22 cellular contexts compared by ENCODE assay signal in genomic region chr5:6719417-6719816, GRCh38. TPM values are rescaled to one million over a fixed set of nuclear protein-coding genes. Genes with fewer than 3 reads are reported as not detected.
A peak's percentile ranks its signal among the peaks of the same experiment; 100 is the strongest.
DNase-seq lines count a peak whose midpoint lies in the region; ATAC-seq and TF ChIP-seq lines count a peak whose summit lies in the region.
"Had no signal": no experiment of that assay in that cellular context is flagged by ENCODE, and none has a peak within 500 bp of the region (broad histone marks: within the 10 kb centered on the region; RNA-seq: fewer than 3 reads in every experiment).

No MANE protein-coding gene starts in this region.

- H3K36me3 ChIP-seq in colonic mucosa = no peaks in the 10 kb centered on the region
- no peaks in the 10 kb centered on the region for H3K36me3 ChIP-seq in effector memory CD4-positive, alpha-beta T cell (ENCODE audit: control insufficient read depth, insufficient read depth, low read length)
- H3K36me3 ChIP-seq: breast epithelium, left ventricle myocardium inferior, Peyer's patch, upper lobe of right lung had no signal

- TF ChIP-seq CTCF in activated CD8-positive, alpha-beta T cell treated with anti-CD3 and anti-CD28 coated beads for 36 hours (IDR thresholded peaks at IDR 0.05) = no peak
- TF ChIP-seq CTCF in colonic mucosa (IDR thresholded peaks at IDR 0.05) (no peak), GM10248 (IDR thresholded peaks at IDR 0.05; ENCODE audit: control extremely low read depth, extremely low read depth, low read depth, missing control alignments) (no peak)

- ATAC-seq in activated CD8-positive, alpha-beta T cell treated with anti-CD3 and anti-CD28 coated beads, Interleukin-2, amount 10 ng/mL, durations not matched to agents 7 days and 5 days = no peak
- ATAC-seq in activated CD8-positive, alpha-beta T cell treated with anti-CD3 and anti-CD28 coated beads for 36 hours = no peak
- no peak for ATAC-seq in stimulated activated memory B cell treated with anti-CD40 and anti-IgM and Interleukin-4, amounts not matched to agents 10 μg/mL and 1 μg/mL and 100 μg/mL, for 72 hours

- no peaks in the 10 kb centered on the region for H3K9me3 Mint-ChIP-seq in activated CD8-positive, alpha-beta T cell treated with anti-CD3 and anti-CD28 coated beads, Interleukin-2, amount 10 ng/mL, durations not matched to agents 7 days and 5 days (ENCODE audit: insufficient read depth)
- no peaks in the 10 kb centered on the region for H3K9me3 Mint-ChIP-seq in activated CD8-positive, alpha-beta T cell treated with anti-CD3 and anti-CD28 coated beads for 36 hours
- H3K9me3 Mint-ChIP-seq in stimulated activated memory B cell treated with anti-CD40 and anti-IgM and Interleukin-4, amounts not matched to agents 10 μg/mL and 1 μg/mL and 100 μg/mL, for 72 hours = no peaks in the 10 kb centered on the region
- H3K9me3 Mint-ChIP-seq: activated T-helper 2 cell treated with anti-CD3 and anti-CD28 coated beads, Interferon-gamma antibody, Interleukin-2, Interleukin-4, amounts not matched to agents 10 μg/mL and 5 μg/mL and 100 μg/mL, durations not matched to agents 14 hours and 24 hours and 36 hours; dendritic cell treated with granulocyte-macrophage colony-stimulating factor and Interleukin-4, amounts not matched to agents 40 ng/mL and 50 ng/mL, for 4 days had no signal

- H3K4me3 ChIP-seq in colonic mucosa = no peak overlapping the region
- no peak overlapping the region for H3K4me3 ChIP-seq in effector memory CD4-positive, alpha-beta T cell (ENCODE audit: insufficient read depth, low read depth, low read length, poor library complexity, severe bottlenecking)
- H3K4me3 ChIP-seq: breast epithelium, heart right ventricle, left ventricle myocardium inferior, Peyer's patch, SK-N-MC, spleen, upper lobe of right lung had no signal

- H3K9ac ChIP-seq in colonic mucosa (ENCODE audit: low read depth in 2 of 2, low read length in 2 of 2) = no peak overlapping the region

- H3K27me3 Mint-ChIP-seq in activated CD8-positive, alpha-beta T cell treated with anti-CD3 and anti-CD28 coated beads, Interleukin-2, amount 10 ng/mL, durations not matched to agents 7 days and 5 days (ENCODE audit: low read depth) = no peaks in the 10 kb centered on the region
- H3K27me3 Mint-ChIP-seq in activated CD8-positive, alpha-beta T cell treated with anti-CD3 and anti-CD28 coated beads for 36 hours = no peaks in the 10 kb centered on the region
- no peaks in the 10 kb centered on the region for H3K27me3 Mint-ChIP-seq in stimulated activated memory B cell treated with anti-CD40 and anti-IgM and Interleukin-4, amounts not matched to agents 10 μg/mL and 1 μg/mL and 100 μg/mL, for 72 hours
- H3K27me3 Mint-ChIP-seq: dendritic cell treated with granulocyte-macrophage colony-stimulating factor and Interleukin-4, amounts not matched to agents 40 ng/mL and 50 ng/mL, for 4 days had no signal

- CTCF ChIA-PET in activated CD8-positive, alpha-beta T cell treated with anti-CD3 and anti-CD28 coated beads, Interleukin-2, amount 10 ng/mL, durations not matched to agents 7 days and 5 days (lab: Charles Lee) = interaction anchor here (1.1 kb wide), 1 partner anchor 26 kb away, joined by 3 read pairs; no protein-coding TSS in a partner anchor
- CTCF ChIA-PET in activated CD8-positive, alpha-beta T cell treated with anti-CD3 and anti-CD28 coated beads for 36 hours (lab: Charles Lee) = no interaction called here
- CTCF ChIA-PET in GM10248 (lab: Yijun Ruan, JAX) = interaction anchor here (1.0 kb wide), 1 partner anchor 10 kb away, joined by 3 read pairs; no protein-coding TSS in a partner anchor

- H3K27me3 ChIP-seq in colonic mucosa = no peaks in the 10 kb centered on the region
- H3K27me3 ChIP-seq in effector memory CD4-positive, alpha-beta T cell (replicated peaks; ENCODE audit: control insufficient read depth, insufficient read depth, low read length, poor library complexity, severe bottlenecking) = no peaks in the 10 kb centered on the region
- H3K27me3 ChIP-seq: BE2C, breast epithelium, heart right ventricle, Peyer's patch, spleen, upper lobe of right lung had no signal

- peaks cover 18% of the 10 kb centered on the region for H3K4me1 ChIP-seq in colonic mucosa
- peaks cover 45% of the 10 kb centered on the region for H3K4me1 ChIP-seq in effector memory CD4-positive, alpha-beta T cell (ENCODE audit: control insufficient read depth, insufficient read depth, low read length, poor library complexity, severe bottlenecking)

- H3K9me3 ChIP-seq in colonic mucosa = no peaks in the 10 kb centered on the region
- H3K9me3 ChIP-seq in effector memory CD4-positive, alpha-beta T cell (ENCODE audit: control insufficient read depth, low read length) = no peaks in the 10 kb centered on the region
- H3K9me3 ChIP-seq: BE2C, breast epithelium, heart right ventricle, left ventricle myocardium inferior, Peyer's patch, spleen, upper lobe of right lung had no signal

- no peak overlapping the region for H3K27ac Mint-ChIP-seq in activated CD8-positive, alpha-beta T cell treated with anti-CD3 and anti-CD28 coated beads, Interleukin-2, amount 10 ng/mL, durations not matched to agents 7 days and 5 days
- no peak overlapping the region for H3K27ac Mint-ChIP-seq in activated CD8-positive, alpha-beta T cell treated with anti-CD3 and anti-CD28 coated beads for 36 hours
- H3K27ac Mint-ChIP-seq in stimulated activated memory B cell treated with anti-CD40 and anti-IgM and Interleukin-4, amounts not matched to agents 10 μg/mL and 1 μg/mL and 100 μg/mL, for 72 hours = peak overlapping the region; percentile 46

- H3K4me3 Mint-ChIP-seq in activated CD8-positive, alpha-beta T cell treated with anti-CD3 and anti-CD28 coated beads, Interleukin-2, amount 10 ng/mL, durations not matched to agents 7 days and 5 days = no peak overlapping the region
- no peak overlapping the region for H3K4me3 Mint-ChIP-seq in activated CD8-positive, alpha-beta T cell treated with anti-CD3 and anti-CD28 coated beads for 36 hours
- H3K4me3 Mint-ChIP-seq in stimulated activated memory B cell treated with anti-CD40 and anti-IgM and Interleukin-4, amounts not matched to agents 10 μg/mL and 1 μg/mL and 100 μg/mL, for 72 hours = no peak overlapping the region
- H3K4me3 Mint-ChIP-seq: dendritic cell treated with granulocyte-macrophage colony-stimulating factor and Interleukin-4, amounts not matched to agents 40 ng/mL and 50 ng/mL, for 4 days had no signal

- DNase-seq in activated CD8-positive, alpha-beta T cell treated with anti-CD3 and anti-CD28 coated beads, Interleukin-2, amount 10 ng/mL, durations not matched to agents 7 days and 5 days = peak; percentile 17
- DNase-seq in activated CD8-positive, alpha-beta T cell treated with anti-CD3 and anti-CD28 coated beads for 36 hours = no peak
- DNase-seq in NAMALWA (ENCODE audit: low spot score) (peak; percentile 31), colonic mucosa (peak; percentile 11), NOMO-1 (lab: John Stamatoyannopoulos, UW; ENCODE audit: unreplicated experiment in 2 of 2) (no peak), GM10248 (ENCODE audit: extremely low spot score) (no peak)
- no peak for DNase-seq in effector memory CD4-positive, alpha-beta T cell
- DNase-seq: BE2C; heart right ventricle; KBM-7; left ventricle myocardium inferior; NCI-H187 treated with DMSO at 0.1 percent for 48 hours; spleen; stimulated activated CD4-positive, alpha-beta T cell treated with anti-CD3 and anti-CD28 coated beads, Interleukin-4, amount 100 ng/mL, for 4 hours; T-helper 9 cell had no signal

- intact Hi-C loops in activated CD8-positive, alpha-beta T cell treated with anti-CD3 and anti-CD28 coated beads for 36 hours (cut with micrococcal nuclease) = no loop called here
- intact Hi-C loops in colonic mucosa (cut with DNase I) = loop anchor here (10.0 kb wide), 1 partner anchor 1295 kb away; the partner anchor contains the start of gene ICE1

- peaks cover 83% of the 10 kb centered on the region for H3K4me1 Mint-ChIP-seq in activated CD8-positive, alpha-beta T cell treated with anti-CD3 and anti-CD28 coated beads, Interleukin-2, amount 10 ng/mL, durations not matched to agents 7 days and 5 days (ENCODE audit: low read depth)
- peaks cover 84% of the 10 kb centered on the region for H3K4me1 Mint-ChIP-seq in activated CD8-positive, alpha-beta T cell treated with anti-CD3 and anti-CD28 coated beads for 36 hours (ENCODE audit: low read depth)
- H3K4me1 Mint-ChIP-seq in stimulated activated memory B cell treated with anti-CD40 and anti-IgM and Interleukin-4, amounts not matched to agents 10 μg/mL and 1 μg/mL and 100 μg/mL, for 72 hours = peaks cover 94% of the 10 kb centered on the region

- POLR2A ChIA-PET in activated CD8-positive, alpha-beta T cell treated with anti-CD3 and anti-CD28 coated beads, Interleukin-2, amount 10 ng/mL, durations not matched to agents 7 days and 5 days (lab: Charles Lee) = no interaction called here
- POLR2A ChIA-PET in activated CD8-positive, alpha-beta T cell treated with anti-CD3 and anti-CD28 coated beads for 36 hours (lab: Charles Lee) = no interaction called here
- POLR2A ChIA-PET in GM10248 (lab: Yijun Ruan, JAX) = no interaction called here

- H3K27ac ChIP-seq in colonic mucosa = no peak overlapping the region
- H3K27ac ChIP-seq in effector memory CD4-positive, alpha-beta T cell (ENCODE audit: insufficient read depth, low read length, poor library complexity, severe bottlenecking) = no peak overlapping the region
- H3K27ac ChIP-seq: breast epithelium, Peyer's patch, SK-N-MC, upper lobe of right lung had no signal

- H3K36me3 Mint-ChIP-seq in activated CD8-positive, alpha-beta T cell treated with anti-CD3 and anti-CD28 coated beads, Interleukin-2, amount 10 ng/mL, durations not matched to agents 7 days and 5 days (ENCODE audit: low read depth) = peaks cover 71% of the 10 kb centered on the region
- peaks cover 68% of the 10 kb centered on the region for H3K36me3 Mint-ChIP-seq in activated CD8-positive, alpha-beta T cell treated with anti-CD3 and anti-CD28 coated beads for 36 hours (ENCODE audit: low read depth)
- peaks cover 43% of the 10 kb centered on the region for H3K36me3 Mint-ChIP-seq in stimulated activated memory B cell treated with anti-CD40 and anti-IgM and Interleukin-4, amounts not matched to agents 10 μg/mL and 1 μg/mL and 100 μg/mL, for 72 hours

RNA-seq across cellular contexts. Expression of gene TENT4A, which starts 6.2 kb away (rescaled TPM):
- total RNA-seq in activated CD8-positive, alpha-beta T cell treated with anti-CD3 and anti-CD28 coated beads, Interleukin-2, amount 10 ng/mL, durations not matched to agents 7 days and 5 days = 10 to 100 TPM; 43.1 to 45.5 TPM
- total RNA-seq in activated CD8-positive, alpha-beta T cell treated with anti-CD3 and anti-CD28 coated beads for 36 hours = 10 to 100 TPM; 50.6 to 51.9 TPM
- 10 to 100 TPM; 17.1 to 21.9 TPM for total RNA-seq in colonic mucosa

Comparison
In these comparisons a context has a peak if more than half of its experiments do, and no peak if none do; other contexts are left out.
1. DNase-seq: peak in activated CD8-positive, alpha-beta T cell treated with anti-CD3 and anti-CD28 coated beads, Interleukin-2, amount 10 ng/mL, durations not matched to agents 7 days and 5 days (single experiment), NAMALWA (single experiment) and colonic mucosa (single experiment); none in activated CD8-positive, alpha-beta T cell treated with anti-CD3 and anti-CD28 coated beads for 36 hours (single experiment), NOMO-1 (0 of 2), effector memory CD4-positive, alpha-beta T cell (0 of 3) and GM10248 (single experiment).